Comparison of ENCODE assay signal across 20 cellular contexts in genomic region chr5:129506092-129506491, GRCh38. TPM values are rescaled to one million over a fixed set of nuclear protein-coding genes. Genes with fewer than 3 reads are reported as not detected.
A peak's percentile ranks its signal among the peaks of the same experiment; 100 is the strongest.
DNase-seq lines count a peak whose midpoint lies in the region; ATAC-seq and TF ChIP-seq lines count a peak whose summit lies in the region.
"Had no signal": no experiment of that assay in that cellular context is flagged by ENCODE, and none has a peak within 500 bp of the region (broad histone marks: within the 10 kb centered on the region; RNA-seq: fewer than 3 reads in every experiment).

No MANE protein-coding gene starts in this region.

- 84 to 96% (median 92%) methylated on average over 1 of the region's 1 CpG for WGBS in heart left ventricle, 4 donors

- TF ChIP-seq CTCF in astrocyte of the spinal cord (IDR thresholded peaks at IDR 0.05; ENCODE audit: low read depth, low read length), result no peak
- TF ChIP-seq CTCF in heart left ventricle (IDR thresholded peaks at IDR 0.05), result no peak
- no peak for TF ChIP-seq CTCF in right atrium auricular region (IDR thresholded peaks at IDR 0.05)

- TF ChIP-seq POLR2A in heart left ventricle (IDR thresholded peaks at IDR 0.05), result no peak

- intact Hi-C loops in heart left ventricle (cut with DNase I), result no loop called here

- no peaks in the 10 kb centered on the region for H3K4me1 ChIP-seq in heart left ventricle
- H3K4me1 ChIP-seq in right atrium auricular region, result no peaks in the 10 kb centered on the region
- H3K4me1 ChIP-seq: ascending aorta, upper lobe of left lung had no signal

- ATAC-seq in GM18502 (IDR thresholded peaks at IDR 0.05; ENCODE audit: poor library complexity, unreplicated experiment) (no peak), heart left ventricle (no peak)
- ATAC-seq in activated T-helper 17 cell treated with anti-CD3 and anti-CD28 coated beads, Interleukin-2, amount 50 U/mL, for 72 hours (replicated peaks), result no peak
- ATAC-seq: left ventricle myocardium superior had no signal

- H3K27me3 ChIP-seq in heart left ventricle, result no peaks in the 10 kb centered on the region
- H3K27me3 ChIP-seq in right atrium auricular region, result no peaks in the 10 kb centered on the region
- H3K27me3 ChIP-seq: ascending aorta, upper lobe of left lung had no signal

- H3K9me3 ChIP-seq in heart left ventricle (no peaks in the 10 kb centered on the region), right atrium auricular region (no peaks in the 10 kb centered on the region)
- H3K9me3 ChIP-seq: ascending aorta, upper lobe of left lung had no signal

- peaks cover 7% of the 10 kb centered on the region for H3K9me3 Mint-ChIP-seq in activated T-helper 17 cell treated with anti-CD3 and anti-CD28 coated beads, Interleukin-2, amount 50 U/mL, for 72 hours
- H3K9me3 Mint-ChIP-seq: activated B cell treated with CpG ODN at 0.5 μM for 24 hours; dendritic cell treated with granulocyte-macrophage colony-stimulating factor and Interleukin-4, amounts not matched to agents 40 ng/mL and 50 ng/mL, for 4 days had no signal

- no peaks in the 10 kb centered on the region for H3K36me3 Mint-ChIP-seq in activated T-helper 17 cell treated with anti-CD3 and anti-CD28 coated beads, Interleukin-2, amount 50 U/mL, for 72 hours (ENCODE audit: low read depth)

- H3K27ac Mint-ChIP-seq in activated T-helper 17 cell treated with anti-CD3 and anti-CD28 coated beads, Interleukin-2, amount 50 U/mL, for 72 hours, result no peak overlapping the region
- H3K27ac Mint-ChIP-seq: activated B cell treated with CpG ODN at 0.5 μM for 24 hours; dendritic cell treated with granulocyte-macrophage colony-stimulating factor and Interleukin-4, amounts not matched to agents 40 ng/mL and 50 ng/mL, for 4 days had no signal

- H3K4me1 Mint-ChIP-seq in activated T-helper 17 cell treated with anti-CD3 and anti-CD28 coated beads, Interleukin-2, amount 50 U/mL, for 72 hours, result no peaks in the 10 kb centered on the region
- H3K4me1 Mint-ChIP-seq: activated B cell treated with CpG ODN at 0.5 μM for 24 hours had no signal

- H3K4me3 ChIP-seq in astrocyte of the spinal cord (ENCODE audit: low read depth, low read length), result no peak overlapping the region
- no peak overlapping the region for H3K4me3 ChIP-seq in heart left ventricle
- no peak overlapping the region for H3K4me3 ChIP-seq in right atrium auricular region
- H3K4me3 ChIP-seq: ascending aorta, upper lobe of left lung had no signal

- in situ Hi-C loops in astrocyte of the spinal cord (cut with HindIII; ENCODE audit: low sequenced_read_pairs), result no loop called here

- DNase-seq in HT1080 (ENCODE audit: low read depth) (peak; percentile 24), astrocyte of the spinal cord (ENCODE audit: low read depth, low spot score) (peak; percentile 62), foreskin melanocyte (peak; percentile 11), stromal cell of bone marrow (ENCODE audit: low read depth) (peak; percentile 33), heart left ventricle (no peak), right atrium auricular region (ENCODE audit: low spot score) (no peak)
- DNase-seq: activated B cell treated with CpG ODN at 0.5 μM for 24 hours; activated effector memory CD4-positive, alpha-beta T cell treated with anti-CD3 and anti-CD28 coated beads, Interleukin-2, amount 50 U/mL, for 16 hours; C1 segment of cervical spinal cord; KG1; left ventricle myocardium superior; NCI-H1105 treated with DMSO at 0.1 percent for 48 hours; posterior cingulate gyrus; stimulated activated naive CD4-positive, alpha-beta T cell; upper lobe of left lung had no signal

- no peak overlapping the region for H3K4me3 Mint-ChIP-seq in activated T-helper 17 cell treated with anti-CD3 and anti-CD28 coated beads, Interleukin-2, amount 50 U/mL, for 72 hours
- H3K4me3 Mint-ChIP-seq: activated B cell treated with CpG ODN at 0.5 μM for 24 hours; dendritic cell treated with granulocyte-macrophage colony-stimulating factor and Interleukin-4, amounts not matched to agents 40 ng/mL and 50 ng/mL, for 4 days had no signal

- H3K27ac ChIP-seq in heart left ventricle, result no peak overlapping the region
- no peak overlapping the region for H3K27ac ChIP-seq in right atrium auricular region
- H3K27ac ChIP-seq: ascending aorta, upper lobe of left lung had no signal

- H3K27me3 Mint-ChIP-seq in activated T-helper 17 cell treated with anti-CD3 and anti-CD28 coated beads, Interleukin-2, amount 50 U/mL, for 72 hours, result no peaks in the 10 kb centered on the region
- H3K27me3 Mint-ChIP-seq: activated B cell treated with CpG ODN at 0.5 μM for 24 hours; dendritic cell treated with granulocyte-macrophage colony-stimulating factor and Interleukin-4, amounts not matched to agents 40 ng/mL and 50 ng/mL, for 4 days had no signal

- H3K36me3 ChIP-seq in heart left ventricle (no peaks in the 10 kb centered on the region), right atrium auricular region (no peaks in the 10 kb centered on the region)
- H3K36me3 ChIP-seq: ascending aorta, upper lobe of left lung had no signal

RNA-seq across cellular contexts. Expression of gene ADAMTS19, which starts 46.0 kb away (rescaled TPM):
- 0.06 and 0.17 TPM in 2 replicates for total RNA-seq in HT1080 (2014; rRNA removed; shearing (Covaris generic))
- 0.21 and 0.64 TPM in 2 replicates for polyA plus RNA-seq in HT1080 (2015; cell fraction: cytosol; rRNA removed)
- polyA plus RNA-seq in HT1080 (2015; cell fraction: nucleus; rRNA removed), result 0.17 TPM in 2 replicates
- total RNA-seq in activated T-helper 17 cell treated with anti-CD3 and anti-CD28 coated beads, Interleukin-2, amount 50 U/mL, for 72 hours, result not detected
- 1 to 10 TPM in 2 of 9 donors, under 1 TPM in 5, not detected in 2; 0.16 to 1.2 (median 0.56) TPM for total RNA-seq in heart left ventricle
- under 1 TPM in 1 of 2 donors, not detected in 1; 0.22 TPM for polyA plus RNA-seq in heart left ventricle
- total RNA-seq in right atrium auricular region, result under 1 TPM; 0.44 to 0.59 TPM
- total RNA-seq: activated B cell treated with CpG ODN at 0.5 μM for 24 hours, RPMI7951 had no signal

Comparison
In these comparisons a context has a peak if more than half of its experiments do, and no peak if none do; other contexts are left out.
1. DNase-seq: peak in HT1080 (single experiment), astrocyte of the spinal cord (single experiment), foreskin melanocyte (single experiment) and stromal cell of bone marrow (single experiment); none in heart left ventricle (0 of 5) and right atrium auricular region (single experiment).